5 cellular contexts compared by ENCODE assay signal in the genomic region with DNA sequence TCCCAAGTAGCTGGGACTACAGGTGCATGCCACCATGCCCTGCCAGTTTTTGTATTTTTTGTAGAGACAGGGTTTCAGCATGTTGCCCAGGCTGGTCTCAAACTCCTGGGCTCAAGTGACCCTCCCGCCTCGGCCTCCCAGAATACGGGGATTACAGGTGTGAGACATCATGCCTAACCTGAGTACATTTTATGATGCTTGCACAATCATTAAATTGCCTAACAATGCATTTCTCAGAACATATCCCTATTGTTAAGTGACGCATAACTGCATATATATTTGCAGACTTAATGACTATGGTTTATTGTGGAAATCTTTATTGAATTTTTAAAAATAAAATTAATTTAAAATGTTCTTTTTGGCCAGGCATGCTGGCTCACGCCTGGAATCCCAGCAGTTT. TPM values are rescaled to one million over a fixed set of nuclear protein-coding genes. Genes with fewer than 3 reads are reported as not detected.
"Had no signal": no experiment of that assay in that cellular context is flagged by ENCODE, and none has a peak within 500 bp of the region (broad histone marks: within the 10 kb centered on the region; RNA-seq: fewer than 3 reads in every experiment).

No MANE protein-coding gene starts in this region.

- H3K27ac Mint-ChIP-seq: GM23338, H9 had no signal

- H3K4me3 Mint-ChIP-seq: GM23338, H9 had no signal

- H3K9me3 Mint-ChIP-seq: GM23338, H9 had no signal

- H3K4me2 ChIP-seq: GM23338 had no signal

- ATAC-seq: GM23338 had no signal

- H2AFZ ChIP-seq: GM23338 had no signal

- H3K4me3 ChIP-seq: GM23338 had no signal

- DNase-seq: H9, HCEC 1CT, IMR-90 had no signal

- H3K4me1 Mint-ChIP-seq: GM23338 had no signal

RNA-seq across cellular contexts. Expression of a gene that starts 30.7 kb away (rescaled TPM):
- total RNA-seq: HT-29 had no signal
